ENCODE assay signal across 8 cellular contexts in genomic region chr14:36222337-36222736, GRCh38. TPM values are rescaled to one million over a fixed set of nuclear protein-coding genes. Genes with fewer than 3 reads are reported as not detected.
"Had no signal": no experiment of that assay in that cellular context is flagged by ENCODE, and none has a peak within 500 bp of the region (broad histone marks: within the 10 kb centered on the region; RNA-seq: fewer than 3 reads in every experiment).

No MANE protein-coding gene starts in this region.

- DNase-seq: KBM-7, KG1 had no signal

- H3K27ac ChIP-seq: HL-60 had no signal

- FAIRE-seq: HTR-8/SVneo had no signal

RNA-seq across cellular contexts. Expression of gene PTCSC3, which starts 45.8 kb away (rescaled TPM):
- total RNA-seq: HT-29, HT1080, IMR-90 had no signal
- polyA plus RNA-seq: IgD-negative memory B cell, IMR-90 had no signal
